ENCODE assay signal across 1 cellular context in the genomic region with DNA sequence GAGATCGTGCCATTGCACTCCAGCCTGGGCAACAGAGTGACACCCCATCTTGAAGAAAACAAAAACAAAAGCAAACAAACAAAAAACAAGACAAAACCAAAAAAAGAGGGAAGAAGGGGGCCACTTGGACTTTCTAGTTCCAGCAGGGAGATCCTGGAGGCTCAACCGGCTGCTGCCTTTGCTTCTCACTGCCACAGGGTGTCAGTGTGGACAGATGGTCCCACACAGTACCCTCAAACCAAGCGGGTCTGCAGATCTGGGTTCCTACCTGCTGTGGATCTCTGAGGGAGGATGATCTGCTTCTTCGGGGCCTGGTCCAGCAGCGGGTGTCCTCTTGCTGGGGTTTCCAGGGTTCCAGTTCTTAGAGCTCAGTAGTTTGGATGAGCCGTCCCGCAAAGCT.
TF ChIP-seq lines count a peak whose summit lies in the region.

No MANE protein-coding gene starts in this region.

TF ChIP-seq in HepG2, 621 proteins besides CTCF, POLR2A, EP300 and RAD21:
- TF ChIP-seq STAG1 (CRISPR knock-in tag; IDR thresholded peaks at IDR 0.05), result peak; percentile 25; the same call in 1 of the 2 replicates
- peak; percentile 8; the same call in 1 of the 2 replicates for TF ChIP-seq SMC3 (IDR thresholded peaks at IDR 0.05; ENCODE audit: low read length)
